In genomic region chr2:120541553-120541932, GRCh38 we compare ENCODE assay signal across 26 cellular contexts.
DNase-seq lines count a peak whose midpoint lies in the region; ATAC-seq and TF ChIP-seq lines count a peak whose summit lies in the region.
"Had no signal": no experiment of that assay in that cellular context is flagged by ENCODE, and none has a peak within 500 bp of the region (broad histone marks: within the 10 kb centered on the region; RNA-seq: fewer than 3 reads in every experiment).

No MANE protein-coding gene starts in this region.

- H3K27me3 ChIP-seq in left ventricle myocardium inferior (ENCODE audit: low read depth): peaks cover 2% of the 10 kb centered on the region
- H3K27me3 ChIP-seq in heart left ventricle: no peaks in the 10 kb centered on the region
- H3K27me3 ChIP-seq in neuronal stem cell (ENCODE audit: control insufficient read depth in 3 of 3, insufficient read depth in 3 of 3, low read depth in 1 of 3, low read length in 3 of 3): peaks cover 0 to 70% (median 0%) of the 10 kb centered on the region in 3 experiments
- no peaks in the 10 kb centered on the region for H3K27me3 ChIP-seq in vagina
- H3K27me3 ChIP-seq: BLaER1, brain microvascular endothelial cell, colonic mucosa, sigmoid colon, testis had no signal

- H3K4me2 ChIP-seq in neuronal stem cell (ENCODE audit: insufficient read depth, low read length, poor library complexity, severe bottlenecking): no peak overlapping the region
- H3K4me2 ChIP-seq: BLaER1, KMS-11 had no signal

- H2BK5ac ChIP-seq in neuronal stem cell (ENCODE audit: low read length): no peak overlapping the region

- WGBS in heart left ventricle, 4 donors: 92 to 95% (median 94%) methylated on average over 5 to 7 of the region's 7 CpGs
- no CpG with 5 or more reads among the region's 7 CpGs for WGBS in neuronal stem cell (ENCODE audit: extremely low coverage in 2 of 2, insufficient read length in 2 of 2, insufficient replicate concordance in 1 of 2), 2 donors

- TF ChIP-seq POLR2A in heart left ventricle (IDR thresholded peaks at IDR 0.05) (no peak), vagina (IDR thresholded peaks at IDR 0.05) (no peak)

- H3K23ac ChIP-seq in neuronal stem cell (ENCODE audit: low read depth, low read length, poor library complexity): no peak overlapping the region

- H2AFZ ChIP-seq in neuronal stem cell (ENCODE audit: low read length): no peak overlapping the region
- H2AFZ ChIP-seq: parathyroid adenoma had no signal

- H3K4me3 ChIP-seq in left ventricle myocardium inferior (no peak overlapping the region), heart left ventricle (no peak overlapping the region), neuronal stem cell (ENCODE audit: low read length in 2 of 2) (no peak overlapping the region), vagina (no peak overlapping the region)
- H3K4me3 ChIP-seq: BLaER1, colonic mucosa, esophagus squamous epithelium, sigmoid colon, testis had no signal

- no peaks in the 10 kb centered on the region for H3K36me3 ChIP-seq in left ventricle myocardium inferior
- no peaks in the 10 kb centered on the region for H3K36me3 ChIP-seq in heart left ventricle
- no peaks in the 10 kb centered on the region for H3K36me3 ChIP-seq in neuronal stem cell (replicated peaks in 1 of 2; ENCODE audit: control insufficient read depth in 2 of 2, insufficient read depth in 2 of 2, low read length in 2 of 2)
- H3K36me3 ChIP-seq in vagina: no peaks in the 10 kb centered on the region
- H3K36me3 ChIP-seq: BLaER1, brain microvascular endothelial cell, colonic mucosa, esophagus squamous epithelium, sigmoid colon had no signal

- H4K8ac ChIP-seq in neuronal stem cell (ENCODE audit: low read depth, low read length): no peak overlapping the region

- DNase-seq in left ventricle myocardium inferior (no peak), heart left ventricle (no peak), amniotic epithelial cell (ENCODE audit: low read depth) (peak; percentile 70), neuronal stem cell (ENCODE audit: low spot score) (no peak), vagina (ENCODE audit: extremely low spot score in 2 of 2) (no peak), GM10266 (ENCODE audit: extremely low spot score) (no peak), UCSD-AML1 (lab: John Stamatoyannopoulos, UW; ENCODE audit: unreplicated experiment) (no peak), AG08395 (ENCODE audit: low spot score) (no peak)
- DNase-seq: activated B cell treated with CpG ODN at 0.5 μM for 24 hours; activated CD4-positive, alpha-beta T cell treated with anti-CD3 and anti-CD28 coated beads, Interleukin-2, amount 50 U/mL, for 48 hours; activated CD8-positive, alpha-beta memory T cell treated with anti-CD3 and anti-CD28 coated beads, Interleukin-2, amount 50 U/mL, for 48 hours; activated naive CD8-positive, alpha-beta T cell treated with anti-CD3 and anti-CD28 coated beads, Interleukin-2, amount 10 ng/mL, durations not matched to agents 7 days and 5 days; brain microvascular endothelial cell; colonic mucosa; esophagus squamous epithelium; GF-D8; left colon; NCI-H1048; NCI-H187; NCI-H69; sigmoid colon; T-helper 9 cell; testis had no signal

- H3K9ac ChIP-seq in neuronal stem cell (ENCODE audit: low read depth, low read length, poor library complexity): no peak overlapping the region
- H3K9ac ChIP-seq: BLaER1, KMS-11, parathyroid adenoma had no signal

- no peak overlapping the region for H2BK120ac ChIP-seq in neuronal stem cell (ENCODE audit: low read depth, low read length)

- TF ChIP-seq CTCF in left ventricle myocardium inferior (IDR thresholded peaks at IDR 0.05; ENCODE audit: borderline replicate concordance) (no peak), heart left ventricle (IDR thresholded peaks at IDR 0.05) (no peak), vagina (IDR thresholded peaks at IDR 0.05) (no peak), GM10266 (IDR thresholded peaks at IDR 0.05; ENCODE audit: control insufficient read depth, insufficient read depth, low read depth, missing control alignments) (no peak)

- no peak overlapping the region for H2BK15ac ChIP-seq in neuronal stem cell (ENCODE audit: low read length)

- H3K14ac ChIP-seq in neuronal stem cell (ENCODE audit: low read length): no peak overlapping the region

- H3K4me1 ChIP-seq in left ventricle myocardium inferior (peaks cover 42% of the 10 kb centered on the region), heart left ventricle (peaks cover 0 to 28% (median 21%) of the 10 kb centered on the region in 12 donors), neuronal stem cell (ENCODE audit: control insufficient read depth in 2 of 2, insufficient read depth in 1 of 2, low read depth in 1 of 2, low read length in 2 of 2) (peaks cover 0 to 3% of the 10 kb centered on the region in 2 donors), vagina (peaks cover 45% of the 10 kb centered on the region)
- H3K4me1 ChIP-seq: colonic mucosa, parathyroid adenoma, testis had no signal

- peak overlapping the region; percentile 83 for H3K27ac ChIP-seq in left ventricle myocardium inferior (replicated peaks)
- H3K27ac ChIP-seq in heart left ventricle: peak overlapping the region in 3 of 12 donors; percentile 74 to 81 (median 78)
- H3K27ac ChIP-seq in neuronal stem cell (replicated peaks; ENCODE audit: low read length): no peak overlapping the region
- H3K27ac ChIP-seq in vagina: peak overlapping the region; percentile 31
- H3K27ac ChIP-seq: BLaER1, brain microvascular endothelial cell, colonic mucosa, KMS-11, parathyroid adenoma, sigmoid colon, testis had no signal

- H2AK5ac ChIP-seq in neuronal stem cell (ENCODE audit: low read depth, low read length): peak overlapping the region; percentile 22

- no peaks in the 10 kb centered on the region for H3K79me1 ChIP-seq in neuronal stem cell (ENCODE audit: low read depth, low read length)

- peak overlapping the region; percentile 54 for H3K18ac ChIP-seq in neuronal stem cell (ENCODE audit: low read length)

- no peak overlapping the region for H4K91ac ChIP-seq in neuronal stem cell (ENCODE audit: low read depth, low read length, poor library complexity)

- H3K9me3 ChIP-seq in left ventricle myocardium inferior (replicated peaks) (no peaks in the 10 kb centered on the region), heart left ventricle (no peaks in the 10 kb centered on the region), neuronal stem cell (replicated peaks in 1 of 2; ENCODE audit: control insufficient read depth in 2 of 2, insufficient read depth in 1 of 2, low read depth in 1 of 2, low read length in 2 of 2) (no peaks in the 10 kb centered on the region), vagina (no peaks in the 10 kb centered on the region)
- H3K9me3 ChIP-seq: BLaER1, colonic mucosa, esophagus squamous epithelium, sigmoid colon, testis had no signal

- H3K4ac ChIP-seq in neuronal stem cell (ENCODE audit: low read length): no peak overlapping the region

- intact Hi-C loops in left ventricle myocardium inferior (cut with micrococcal nuclease): no loop called here
- intact Hi-C loops in heart left ventricle (cut with DNase I): no loop called here
- intact Hi-C loops in vagina (cut with DNase I): loop anchor here (10.0 kb wide), 1 partner anchor 133 kb away; no protein-coding TSS in a partner anchor

- no peak for ATAC-seq in heart left ventricle
- ATAC-seq: left colon had no signal

- H2BK12ac ChIP-seq in neuronal stem cell (ENCODE audit: low read length): no peak overlapping the region
